Comparison of ENCODE assay signal across 19 cellular contexts in genomic region chr4:3711183-3712111, GRCh38. TPM values are rescaled to one million over a fixed set of nuclear protein-coding genes. Genes with fewer than 3 reads are reported as not detected.
"Had no signal": no experiment of that assay in that cellular context is flagged by ENCODE, and none has a peak within 500 bp of the region (broad histone marks: within the 10 kb centered on the region; RNA-seq: fewer than 3 reads in every experiment).

No MANE protein-coding gene starts in this region.

- ATAC-seq: activated CD8-positive, alpha-beta memory T cell treated with anti-CD3 and anti-CD28 coated beads, Interleukin-2, amount 10 ng/mL, durations not matched to agents 7 days and 5 days; left lung; natural killer cell treated with Interleukin-12 subunit alpha and Interleukin-12 subunit beta and Interleukin-15 and Interleukin-18, amount 100 ng/mL, for 72 hours; stimulated activated effector memory CD8-positive, alpha-beta T cell treated with anti-CD3 and anti-CD28 coated beads, Interleukin-12 subunit alpha, Interleukin-12 subunit beta, amount 100 ng/mL, for 72 hours had no signal

- H3K9me3 ChIP-seq: body of pancreas, left lung, stomach, testis had no signal

- H3K36me3 ChIP-seq: left lung, stomach had no signal

- H3K27me3 Mint-ChIP-seq: activated CD4-positive, alpha-beta memory T cell treated with anti-CD3 and anti-CD28 coated beads, Interleukin-2, amount 10 ng/mL, durations not matched to agents 7 days and 5 days; activated CD8-positive, alpha-beta memory T cell treated with anti-CD3 and anti-CD28 coated beads, Interleukin-2, amount 10 ng/mL, durations not matched to agents 7 days and 5 days had no signal

- DNase-seq: activated CD4-positive, alpha-beta memory T cell treated with anti-CD3 and anti-CD28 coated beads, Interleukin-2, amount 10 ng/mL, durations not matched to agents 7 days and 5 days; activated CD4-positive, alpha-beta T cell treated with anti-CD3 and anti-CD28 coated beads for 48 hours; activated CD4-positive, CD25-positive, alpha-beta regulatory T cell; activated CD8-positive, alpha-beta memory T cell treated with anti-CD3 and anti-CD28 coated beads, Interleukin-2, amount 10 ng/mL, durations not matched to agents 7 days and 5 days; activated naive CD4-positive, alpha-beta T cell; cortex of kidney; mesenchymal stem cell; occipital lobe; retina; stimulated activated CD4-positive, alpha-beta T cell treated with anti-CD3 and anti-CD28 coated beads, Interleukin-4, amount 100 ng/mL, for 1 hour; stomach; T1000 had no signal

- H3K4me3 Mint-ChIP-seq: activated CD4-positive, alpha-beta memory T cell treated with anti-CD3 and anti-CD28 coated beads, Interleukin-2, amount 10 ng/mL, durations not matched to agents 7 days and 5 days; activated CD8-positive, alpha-beta memory T cell treated with anti-CD3 and anti-CD28 coated beads, Interleukin-2, amount 10 ng/mL, durations not matched to agents 7 days and 5 days; natural killer cell treated with Interleukin-12 subunit alpha and Interleukin-12 subunit beta and Interleukin-15 and Interleukin-18, amount 100 ng/mL, for 72 hours; stimulated activated effector memory CD8-positive, alpha-beta T cell treated with anti-CD3 and anti-CD28 coated beads, Interleukin-12 subunit alpha, Interleukin-12 subunit beta, amount 100 ng/mL, for 72 hours had no signal

- H3K4me1 ChIP-seq: left lung, stomach had no signal

- H3K27me3 ChIP-seq: body of pancreas, testis had no signal

- H3K27ac Mint-ChIP-seq: activated CD4-positive, alpha-beta memory T cell treated with anti-CD3 and anti-CD28 coated beads, Interleukin-2, amount 10 ng/mL, durations not matched to agents 7 days and 5 days; activated CD8-positive, alpha-beta memory T cell treated with anti-CD3 and anti-CD28 coated beads, Interleukin-2, amount 10 ng/mL, durations not matched to agents 7 days and 5 days; natural killer cell treated with Interleukin-12 subunit alpha and Interleukin-12 subunit beta and Interleukin-15 and Interleukin-18, amount 100 ng/mL, for 72 hours; stimulated activated effector memory CD8-positive, alpha-beta T cell treated with anti-CD3 and anti-CD28 coated beads, Interleukin-12 subunit alpha, Interleukin-12 subunit beta, amount 100 ng/mL, for 72 hours had no signal

- H3K9me3 Mint-ChIP-seq: activated CD4-positive, alpha-beta memory T cell treated with anti-CD3 and anti-CD28 coated beads, Interleukin-2, amount 10 ng/mL, durations not matched to agents 7 days and 5 days; natural killer cell treated with Interleukin-12 subunit alpha and Interleukin-12 subunit beta and Interleukin-15 and Interleukin-18, amount 100 ng/mL, for 72 hours; stimulated activated effector memory CD8-positive, alpha-beta T cell treated with anti-CD3 and anti-CD28 coated beads, Interleukin-12 subunit alpha, Interleukin-12 subunit beta, amount 100 ng/mL, for 72 hours had no signal

- H3K36me3 Mint-ChIP-seq: activated CD8-positive, alpha-beta memory T cell treated with anti-CD3 and anti-CD28 coated beads, Interleukin-2, amount 10 ng/mL, durations not matched to agents 7 days and 5 days; natural killer cell treated with Interleukin-12 subunit alpha and Interleukin-12 subunit beta and Interleukin-15 and Interleukin-18, amount 100 ng/mL, for 72 hours; stimulated activated effector memory CD8-positive, alpha-beta T cell treated with anti-CD3 and anti-CD28 coated beads, Interleukin-12 subunit alpha, Interleukin-12 subunit beta, amount 100 ng/mL, for 72 hours had no signal

- H3K4me1 Mint-ChIP-seq: activated CD4-positive, alpha-beta memory T cell treated with anti-CD3 and anti-CD28 coated beads, Interleukin-2, amount 10 ng/mL, durations not matched to agents 7 days and 5 days; activated CD8-positive, alpha-beta memory T cell treated with anti-CD3 and anti-CD28 coated beads, Interleukin-2, amount 10 ng/mL, durations not matched to agents 7 days and 5 days had no signal

- H3K4me3 ChIP-seq: body of pancreas, left lung, skin epidermis, stomach, testis had no signal

- H3K27ac ChIP-seq: body of pancreas, left lung, skin epidermis, stomach, testis had no signal

RNA-seq across cellular contexts. Expression of gene ADRA2C, which starts 54.7 kb away (rescaled TPM):
- total RNA-seq: activated CD4-positive, alpha-beta memory T cell treated with anti-CD3 and anti-CD28 coated beads, Interleukin-2, amount 10 ng/mL, durations not matched to agents 7 days and 5 days; activated CD8-positive, alpha-beta memory T cell treated with anti-CD3 and anti-CD28 coated beads, Interleukin-2, amount 10 ng/mL, durations not matched to agents 7 days and 5 days; natural killer cell treated with Interleukin-12 subunit alpha and Interleukin-12 subunit beta and Interleukin-15 and Interleukin-18, amount 100 ng/mL, for 72 hours; T-helper 1 cell treated with Interleukin-12 subunit alpha and Interleukin-12 subunit beta and Interleukin-4 antibody, amounts not matched to agents 30 ng/mL and 1 ng/mL, for 36 hours had no signal
